ENCODE assay signal across 1 cellular context in the genomic region with DNA sequence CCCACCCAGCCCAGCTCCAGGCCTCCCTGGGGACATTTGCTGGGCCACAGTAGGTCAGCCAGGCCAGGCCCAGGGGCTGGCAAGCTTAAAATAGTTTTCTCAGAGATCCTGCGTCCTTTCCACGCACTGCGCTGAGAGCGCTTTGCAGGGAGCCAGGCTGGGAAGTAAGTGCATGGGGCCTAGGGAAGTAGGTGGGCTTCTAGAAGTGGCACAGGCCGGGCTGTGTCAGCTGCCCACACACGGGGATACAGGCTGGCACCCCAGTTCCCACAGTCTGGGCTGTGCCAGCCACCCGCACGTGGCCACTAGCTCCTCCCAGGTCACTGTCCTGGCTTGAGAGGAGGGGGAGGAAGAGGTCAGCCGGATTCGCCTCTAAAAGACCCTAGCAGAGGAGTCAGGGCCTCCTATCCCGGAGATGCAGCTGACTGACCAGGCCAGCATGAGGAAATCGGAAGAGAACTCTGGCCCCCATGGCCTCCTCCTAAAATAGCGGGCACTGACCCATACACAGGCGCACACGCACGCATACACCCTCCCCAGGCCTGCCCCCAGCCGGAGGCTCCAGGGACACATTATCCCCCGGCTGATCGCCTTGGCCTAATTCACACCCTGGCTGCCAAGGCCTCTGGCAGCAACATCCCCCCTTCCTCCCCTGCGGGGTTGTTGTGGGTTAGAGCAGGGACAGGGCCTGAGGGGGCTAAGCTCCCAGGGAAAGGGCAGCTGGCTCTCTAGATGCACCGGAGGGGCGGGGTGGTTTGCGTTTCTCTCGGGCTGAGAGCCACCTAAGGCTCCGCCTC.
TF ChIP-seq lines count a peak whose summit lies in the region.

No MANE protein-coding gene starts in this region.

TF ChIP-seq in K562, 482 proteins besides CTCF, POLR2A, EP300 and RAD21:
- TF ChIP-seq, protein P1, sequence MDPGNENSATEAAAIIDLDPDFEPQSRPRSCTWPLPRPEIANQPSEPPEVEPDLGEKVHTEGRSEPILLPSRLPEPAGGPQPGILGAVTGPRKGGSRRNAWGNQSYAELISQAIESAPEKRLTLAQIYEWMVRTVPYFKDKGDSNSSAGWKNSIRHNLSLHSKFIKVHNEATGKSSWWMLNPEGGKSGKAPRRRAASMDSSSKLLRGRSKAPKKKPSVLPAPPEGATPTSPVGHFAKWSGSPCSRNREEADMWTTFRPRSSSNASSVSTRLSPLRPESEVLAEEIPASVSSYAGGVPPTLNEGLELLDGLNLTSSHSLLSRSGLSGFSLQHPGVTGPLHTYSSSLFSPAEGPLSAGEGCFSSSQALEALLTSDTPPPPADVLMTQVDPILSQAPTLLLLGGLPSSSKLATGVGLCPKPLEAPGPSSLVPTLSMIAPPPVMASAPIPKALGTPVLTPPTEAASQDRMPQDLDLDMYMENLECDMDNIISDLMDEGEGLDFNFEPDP (CRISPR knock-in tag; IDR thresholded peaks at IDR 0.05) = no peak
- TF ChIP-seq, protein P2, sequence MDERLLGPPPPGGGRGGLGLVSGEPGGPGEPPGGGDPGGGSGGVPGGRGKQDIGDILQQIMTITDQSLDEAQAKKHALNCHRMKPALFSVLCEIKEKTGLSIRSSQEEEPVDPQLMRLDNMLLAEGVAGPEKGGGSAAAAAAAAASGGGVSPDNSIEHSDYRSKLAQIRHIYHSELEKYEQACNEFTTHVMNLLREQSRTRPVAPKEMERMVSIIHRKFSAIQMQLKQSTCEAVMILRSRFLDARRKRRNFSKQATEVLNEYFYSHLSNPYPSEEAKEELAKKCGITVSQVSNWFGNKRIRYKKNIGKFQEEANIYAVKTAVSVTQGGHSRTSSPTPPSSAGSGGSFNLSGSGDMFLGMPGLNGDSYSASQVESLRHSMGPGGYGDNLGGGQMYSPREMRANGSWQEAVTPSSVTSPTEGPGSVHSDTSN (CRISPR knock-in tag; IDR thresholded peaks at IDR 0.05; ENCODE audit: low read depth) = no peak
- TF ChIP-seq, protein P2 (tag; conservative IDR thresholded peaks at IDR 0.05; ENCODE audit: low read depth) = no peak
- TF ChIP-seq ETS2 (tag; IDR thresholded peaks at IDR 0.05; ENCODE audit: borderline replicate concordance, poor library complexity, severe bottlenecking) (no peak), POLR2G (IDR thresholded peaks at IDR 0.05; ENCODE audit: low read depth, low read length) (0 out of 2 replicates have a peak, but pooled peaks have one; percentile 2), ZNF134 (CRISPR knock-in tag; conservative IDR thresholded peaks at IDR 0.05) (no peak), NFE2 (IDR thresholded peaks at IDR 0.05; ENCODE audit: low read depth) (no peak)
TF ChIP-seq in K562: peak in this region for 1.
